Comparison of ENCODE assay signal across 13 cellular contexts in genomic region chr1:23578311-23578996, GRCh38. TPM values are rescaled to one million over a fixed set of nuclear protein-coding genes. Genes with fewer than 3 reads are reported as not detected.
DNase-seq lines count a peak whose midpoint lies in the region; ATAC-seq and TF ChIP-seq lines count a peak whose summit lies in the region.
"Had no signal": no experiment of that assay in that cellular context is flagged by ENCODE, and none has a peak within 500 bp of the region (broad histone marks: within the 10 kb centered on the region; RNA-seq: fewer than 3 reads in every experiment).

No MANE protein-coding gene starts in this region.

- H3K27ac Mint-ChIP-seq in activated naive CD4-positive, alpha-beta T cell treated with anti-CD3 and anti-CD28 coated beads for 36 hours = peak overlapping the region; percentile 36
- H3K27ac Mint-ChIP-seq in activated T-helper 2 cell treated with anti-CD3 and anti-CD28 coated beads, Interferon-gamma antibody, Interleukin-2, Interleukin-4, amounts not matched to agents 10 μg/mL and 5 μg/mL and 100 μg/mL, durations not matched to agents 14 hours and 24 hours and 36 hours = peak overlapping the region; percentile 62
- no peak overlapping the region for H3K27ac Mint-ChIP-seq in GM23338

- H3K4me1 Mint-ChIP-seq in activated naive CD4-positive, alpha-beta T cell treated with anti-CD3 and anti-CD28 coated beads for 36 hours (ENCODE audit: low read depth) = peaks cover 29% of the 10 kb centered on the region
- peaks cover 27% of the 10 kb centered on the region for H3K4me1 Mint-ChIP-seq in activated T-helper 2 cell treated with anti-CD3 and anti-CD28 coated beads, Interferon-gamma antibody, Interleukin-2, Interleukin-4, amounts not matched to agents 10 μg/mL and 5 μg/mL and 100 μg/mL, durations not matched to agents 14 hours and 24 hours and 36 hours (ENCODE audit: low read depth)
- peaks cover 28% of the 10 kb centered on the region for H3K4me1 Mint-ChIP-seq in GM23338

- H3K23ac ChIP-seq in mesendoderm (ENCODE audit: low read length) = no peak overlapping the region

- H3K4me3 ChIP-seq in mesendoderm (ENCODE audit: low read length) (no peak overlapping the region), upper lobe of left lung (no peak overlapping the region), GM23338 (no peak overlapping the region)

- WGBS in mesendoderm (ENCODE audit: extremely low coverage, insufficient coverage, low lambda C conversion rate) = no CpG with 5 or more reads among the region's 4 CpGs
- 48 to 55% methylated on average over 4 of the region's 4 CpGs for WGBS in upper lobe of left lung, 2 donors

- H2AK5ac ChIP-seq in mesendoderm (ENCODE audit: low read length) = peak overlapping the region; percentile 56

- peak overlapping the region; percentile 10 for H3K4me3 Mint-ChIP-seq in activated naive CD4-positive, alpha-beta T cell treated with anti-CD3 and anti-CD28 coated beads for 36 hours
- H3K4me3 Mint-ChIP-seq in activated T-helper 2 cell treated with anti-CD3 and anti-CD28 coated beads, Interferon-gamma antibody, Interleukin-2, Interleukin-4, amounts not matched to agents 10 μg/mL and 5 μg/mL and 100 μg/mL, durations not matched to agents 14 hours and 24 hours and 36 hours (ENCODE audit: low read depth) = no peak overlapping the region
- no peak overlapping the region for H3K4me3 Mint-ChIP-seq in GM23338

- H3K9ac ChIP-seq in mesendoderm (ENCODE audit: low read length) = peak overlapping the region; percentile 12

- no peak overlapping the region; the same call in 1 of the 2 replicates for H2AFZ ChIP-seq in GM23338

- peak in 1 of 2 donors; percentile 27 for ATAC-seq in upper lobe of left lung (ENCODE audit: low FRiP score in 2 of 2)
- no peak for ATAC-seq in GM23338
- ATAC-seq: left colon had no signal

- H3K27me3 Mint-ChIP-seq in activated naive CD4-positive, alpha-beta T cell treated with anti-CD3 and anti-CD28 coated beads for 36 hours (ENCODE audit: low read depth) = no peaks in the 10 kb centered on the region
- no peaks in the 10 kb centered on the region for H3K27me3 Mint-ChIP-seq in activated T-helper 2 cell treated with anti-CD3 and anti-CD28 coated beads, Interferon-gamma antibody, Interleukin-2, Interleukin-4, amounts not matched to agents 10 μg/mL and 5 μg/mL and 100 μg/mL, durations not matched to agents 14 hours and 24 hours and 36 hours (ENCODE audit: low read depth)
- H3K27me3 Mint-ChIP-seq in GM23338 (ENCODE audit: insufficient read depth, low read depth, poor library complexity) = peaks cover 10% of the 10 kb centered on the region

- H3K36me3 Mint-ChIP-seq in activated naive CD4-positive, alpha-beta T cell treated with anti-CD3 and anti-CD28 coated beads for 36 hours (ENCODE audit: low read depth) = no peaks in the 10 kb centered on the region
- H3K36me3 Mint-ChIP-seq in activated T-helper 2 cell treated with anti-CD3 and anti-CD28 coated beads, Interferon-gamma antibody, Interleukin-2, Interleukin-4, amounts not matched to agents 10 μg/mL and 5 μg/mL and 100 μg/mL, durations not matched to agents 14 hours and 24 hours and 36 hours (ENCODE audit: low read depth) = no peaks in the 10 kb centered on the region
- H3K36me3 Mint-ChIP-seq in GM23338 (ENCODE audit: low read depth) = peaks cover 4% of the 10 kb centered on the region; the same call in 1 of the 3 replicates

- peaks cover 3% of the 10 kb centered on the region for H3K4me1 ChIP-seq in mesendoderm (ENCODE audit: control insufficient read depth, low read depth, low read length)
- peaks cover 28 to 51% (median 35%) of the 10 kb centered on the region in 4 donors for H3K4me1 ChIP-seq in upper lobe of left lung
- peaks cover 11% of the 10 kb centered on the region for H3K4me1 ChIP-seq in GM23338 (ENCODE audit: insufficient read depth)

- H3K36me3 ChIP-seq in mesendoderm (ENCODE audit: control insufficient read depth, insufficient read depth, low read length) (no peaks in the 10 kb centered on the region), upper lobe of left lung (no peaks in the 10 kb centered on the region), GM23338 (ENCODE audit: insufficient read depth) (no peaks in the 10 kb centered on the region)

- no peaks in the 10 kb centered on the region for H3K9me2 ChIP-seq in GM23338 (ENCODE audit: insufficient read depth)

- H3K79me2 ChIP-seq in mesendoderm (ENCODE audit: control insufficient read depth, insufficient read depth, low read length) = no peaks in the 10 kb centered on the region
- no peaks in the 10 kb centered on the region for H3K79me2 ChIP-seq in GM23338 (replicated peaks; ENCODE audit: insufficient read depth)

- H4K20me1 ChIP-seq in GM23338 (replicated peaks; ENCODE audit: insufficient read depth) = no peaks in the 10 kb centered on the region

- H3K56ac ChIP-seq in mesendoderm (ENCODE audit: low read length) = no peak overlapping the region

- TF ChIP-seq POLR2A in upper lobe of left lung (IDR thresholded peaks at IDR 0.05) = no peak

- H3F3A ChIP-seq in GM23338 (replicated peaks; ENCODE audit: low read depth) = no peaks in the 10 kb centered on the region

- H3K4ac ChIP-seq in mesendoderm (ENCODE audit: low read depth, low read length) = no peak overlapping the region

- H3K79me1 ChIP-seq in mesendoderm (ENCODE audit: low read length) = no peaks in the 10 kb centered on the region

- H3K9me3 Mint-ChIP-seq in activated naive CD4-positive, alpha-beta T cell treated with anti-CD3 and anti-CD28 coated beads for 36 hours = no peaks in the 10 kb centered on the region
- H3K9me3 Mint-ChIP-seq in activated T-helper 2 cell treated with anti-CD3 and anti-CD28 coated beads, Interferon-gamma antibody, Interleukin-2, Interleukin-4, amounts not matched to agents 10 μg/mL and 5 μg/mL and 100 μg/mL, durations not matched to agents 14 hours and 24 hours and 36 hours = no peaks in the 10 kb centered on the region
- peaks cover 7% of the 10 kb centered on the region; the same call in 1 of the 3 replicates for H3K9me3 Mint-ChIP-seq in GM23338

- no peak overlapping the region for H2BK5ac ChIP-seq in mesendoderm (ENCODE audit: low read length)

- H2BK15ac ChIP-seq in mesendoderm (replicated peaks; ENCODE audit: low read depth) = no peak overlapping the region

- H2BK120ac ChIP-seq in mesendoderm (ENCODE audit: low read depth, low read length) = no peak overlapping the region

- CTCF ChIA-PET in activated naive CD4-positive, alpha-beta T cell treated with anti-CD3 and anti-CD28 coated beads for 36 hours (lab: Charles Lee) = interaction anchor here (1.5 to 2.6 kb wide), 3 partner anchors 23 to 59 kb away, joined by 4 to 14 read pairs (median 12); no protein-coding TSS in a partner anchor

- H3K27me3 ChIP-seq in mesendoderm (ENCODE audit: insufficient read depth, low read length, poor library complexity) = no peaks in the 10 kb centered on the region
- H3K27me3 ChIP-seq in upper lobe of left lung = no peaks in the 10 kb centered on the region
- H3K27me3 ChIP-seq in GM23338 (ENCODE audit: insufficient read depth) = no peaks in the 10 kb centered on the region

- intact Hi-C loops in activated naive CD4-positive, alpha-beta T cell treated with anti-CD3 and anti-CD28 coated beads for 36 hours (cut with micrococcal nuclease) = no loop called here
- intact Hi-C loops in activated T-helper 2 cell treated with anti-CD3 and anti-CD28 coated beads, Interferon-gamma antibody, Interleukin-2, Interleukin-4, amounts not matched to agents 10 μg/mL and 5 μg/mL and 100 μg/mL, durations not matched to agents 14 hours and 24 hours and 36 hours (cut with micrococcal nuclease) = no loop called here

- TF ChIP-seq CTCF in upper lobe of left lung (IDR thresholded peaks at IDR 0.05) (no peak), GM23338 (conservative IDR thresholded peaks at IDR 0.05; ENCODE audit: low read depth in 2 of 2) (no peak)

- peak in 1 of 4 donors; percentile 41 for TF ChIP-seq EP300 in upper lobe of left lung (IDR thresholded peaks at IDR 0.05)

- no peak overlapping the region for H4K5ac ChIP-seq in mesendoderm (ENCODE audit: low read length)

- no peak overlapping the region for H4K8ac ChIP-seq in mesendoderm (ENCODE audit: low read depth, low read length)

- H3K4me2 ChIP-seq in mesendoderm (ENCODE audit: low read length) = no peak overlapping the region
- H3K4me2 ChIP-seq in GM23338 = no peak overlapping the region

- no peak overlapping the region for H3K27ac ChIP-seq in mesendoderm (ENCODE audit: low read depth, low read length)
- H3K27ac ChIP-seq in upper lobe of left lung = peak overlapping the region; percentile 4 to 87 (median 77)
- H3K27ac ChIP-seq in GM23338 (ENCODE audit: low read depth) = no peak overlapping the region

- no peak for DNase-seq in activated naive CD4-positive, alpha-beta T cell treated with anti-CD3 and anti-CD28 coated beads for 36 hours
- DNase-seq in activated naive CD4-positive, alpha-beta T cell treated with Interleukin-2 at 50 U/mL for 16 hours = no peak
- no peak for DNase-seq in activated T-helper 2 cell treated with anti-CD3 and anti-CD28 coated beads, Interferon-gamma antibody, Interleukin-2, Interleukin-4, amounts not matched to agents 10 μg/mL and 5 μg/mL and 100 μg/mL, durations not matched to agents 14 hours and 24 hours and 36 hours (ENCODE audit: low spot score)
- DNase-seq in mesendoderm = no peak
- DNase-seq in upper lobe of left lung = no peak
- no peak for DNase-seq in DMS53 (lab: John Stamatoyannopoulos, UW)
- DNase-seq in NCI-H1417 treated with DMSO at 0.1 percent for 48 hours (lab: John Stamatoyannopoulos, UW) = no peak
- no peak for DNase-seq in GM23338 (ENCODE audit: low spot score)
- DNase-seq: activated CD8-positive, alpha-beta memory T cell treated with anti-CD3 and anti-CD28 coated beads for 24 hours; C1 segment of cervical spinal cord; effector CD8-positive, alpha-beta T cell; left colon; stimulated activated CD4-positive, alpha-beta T cell treated with anti-CD3 and anti-CD28 coated beads, Interleukin-2, amount 100 ng/mL, for 48 hours had no signal

- H3K18ac ChIP-seq in mesendoderm (ENCODE audit: low read length) = no peak overlapping the region

- no peaks in the 10 kb centered on the region for H3K9me3 ChIP-seq in upper lobe of left lung

RNA-seq across cellular contexts. Expression of gene ID3, which starts 19.2 kb away (rescaled TPM):
- 10 to 100 TPM; 69.5 to 74.6 TPM for total RNA-seq in activated naive CD4-positive, alpha-beta T cell treated with anti-CD3 and anti-CD28 coated beads for 36 hours
- total RNA-seq in activated T-helper 2 cell treated with anti-CD3 and anti-CD28 coated beads, Interferon-gamma antibody, Interleukin-2, Interleukin-4, amounts not matched to agents 10 μg/mL and 5 μg/mL and 100 μg/mL, durations not matched to agents 14 hours and 24 hours and 36 hours = 24.7 and 26.9 TPM in 2 replicates
- polyA plus RNA-seq in mesendoderm (2013, experiment 1 of 2) = 209 TPM
- polyA plus RNA-seq in mesendoderm (2013, experiment 2 of 2) = 208 TPM
- total RNA-seq in upper lobe of left lung = 100 to 1,000 TPM in 4 of 6 donors, 10 to 100 TPM in 2; 75.4 to 269 (median 135) TPM
- 153 and 164 TPM in 2 replicates for total RNA-seq in GM23338 (2014; rRNA removed; shearing (Covaris generic))
- polyA plus RNA-seq in GM23338 (2016; fragmentation: Nextera tagmentation; extraction: Ambion mirVana) = 330 and 345 TPM in 2 replicates

RNA-seq across cellular contexts. Expression of gene E2F2, which starts 47.4 kb away (rescaled TPM):
- 10 to 100 TPM; 31.3 to 33.8 TPM for total RNA-seq in activated naive CD4-positive, alpha-beta T cell treated with anti-CD3 and anti-CD28 coated beads for 36 hours
- 17.2 and 18.6 TPM in 2 replicates for total RNA-seq in activated T-helper 2 cell treated with anti-CD3 and anti-CD28 coated beads, Interferon-gamma antibody, Interleukin-2, Interleukin-4, amounts not matched to agents 10 μg/mL and 5 μg/mL and 100 μg/mL, durations not matched to agents 14 hours and 24 hours and 36 hours
- 2.1 TPM for polyA plus RNA-seq in mesendoderm (2013, experiment 1 of 2)
- polyA plus RNA-seq in mesendoderm (2013, experiment 2 of 2) = 1.8 TPM
- 1 to 10 TPM in 5 of 6 donors, under 1 TPM in 1; 0.69 to 1.9 (median 1.1) TPM for total RNA-seq in upper lobe of left lung
- 2.6 and 3.4 TPM in 2 replicates for total RNA-seq in GM23338 (2014; rRNA removed; shearing (Covaris generic))
- 0.78 and 1.6 TPM in 2 replicates for polyA plus RNA-seq in GM23338 (2016; fragmentation: Nextera tagmentation; extraction: Ambion mirVana)

Comparison
In these comparisons a context has a peak if more than half of its experiments do, and no peak if none do; other contexts are left out.
1. H3K27ac ChIP-seq: peak in upper lobe of left lung (4 of 4); none in mesendoderm (single experiment) and GM23338 (single experiment).